Comparison of ENCODE assay signal across 1 cellular context in the genomic region with DNA sequence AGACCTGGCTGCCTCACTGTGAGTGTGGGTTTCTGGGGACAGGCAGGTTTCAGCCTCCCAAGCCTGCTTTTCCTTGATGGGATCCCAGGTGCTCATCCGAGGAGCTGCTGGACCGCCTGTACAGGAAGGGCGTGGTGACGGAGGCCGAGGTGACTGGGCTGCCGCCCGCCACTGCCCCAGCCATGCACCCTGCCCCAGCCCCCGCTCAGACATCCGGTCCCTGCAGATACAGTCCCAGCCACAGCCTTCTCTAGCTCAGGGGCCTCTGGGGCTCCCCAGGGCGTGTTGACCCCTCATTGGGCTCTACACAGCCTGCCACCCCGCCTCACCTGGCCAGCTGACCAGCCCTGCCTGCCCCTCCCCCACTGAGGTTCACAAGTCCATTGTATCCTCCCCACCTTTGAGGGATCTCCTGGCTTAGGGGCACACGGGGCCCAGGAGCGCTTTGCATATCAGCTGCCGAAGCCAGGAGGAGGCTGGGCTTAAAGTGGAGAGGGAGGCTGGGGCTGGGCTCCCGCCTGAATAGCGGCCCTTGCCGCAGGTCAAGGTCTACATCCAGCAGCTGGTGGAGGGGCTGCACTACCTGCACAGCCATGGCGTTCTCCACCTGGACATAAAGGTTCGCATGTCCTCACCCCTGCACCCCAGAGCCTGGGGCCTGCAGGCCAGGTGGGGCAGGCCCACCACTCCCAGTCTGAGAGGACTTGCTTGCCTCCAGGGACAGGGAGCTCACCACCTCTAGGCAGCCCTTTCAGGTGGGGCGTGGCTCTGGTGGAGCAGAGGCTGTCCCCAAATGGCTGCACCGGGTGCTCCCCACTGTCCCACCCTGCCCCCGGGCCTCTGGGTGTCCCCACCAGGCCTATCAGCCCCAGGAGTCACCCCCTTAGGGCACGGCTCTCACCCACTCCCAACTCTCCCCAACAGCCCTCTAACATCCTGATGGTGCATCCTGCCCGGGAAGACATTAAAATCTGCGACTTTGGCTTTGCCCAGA.
TF ChIP-seq lines count a peak whose summit lies in the region.

No MANE protein-coding gene starts in this region.

TF ChIP-seq in HepG2, 621 proteins besides CTCF, POLR2A, EP300 and RAD21 (continued from another document and continues in another):
- TF ChIP-seq ZNF207 (IDR thresholded peaks at IDR 0.05; ENCODE audit: borderline replicate concordance) = no peak
- no peak for TF ChIP-seq SMARCC2 (IDR thresholded peaks at IDR 0.05)
- TF ChIP-seq SPEN (CRISPR knock-in tag; IDR thresholded peaks at IDR 0.05; ENCODE audit: low read depth) = peak; percentile 77
- TF ChIP-seq, protein P1, sequence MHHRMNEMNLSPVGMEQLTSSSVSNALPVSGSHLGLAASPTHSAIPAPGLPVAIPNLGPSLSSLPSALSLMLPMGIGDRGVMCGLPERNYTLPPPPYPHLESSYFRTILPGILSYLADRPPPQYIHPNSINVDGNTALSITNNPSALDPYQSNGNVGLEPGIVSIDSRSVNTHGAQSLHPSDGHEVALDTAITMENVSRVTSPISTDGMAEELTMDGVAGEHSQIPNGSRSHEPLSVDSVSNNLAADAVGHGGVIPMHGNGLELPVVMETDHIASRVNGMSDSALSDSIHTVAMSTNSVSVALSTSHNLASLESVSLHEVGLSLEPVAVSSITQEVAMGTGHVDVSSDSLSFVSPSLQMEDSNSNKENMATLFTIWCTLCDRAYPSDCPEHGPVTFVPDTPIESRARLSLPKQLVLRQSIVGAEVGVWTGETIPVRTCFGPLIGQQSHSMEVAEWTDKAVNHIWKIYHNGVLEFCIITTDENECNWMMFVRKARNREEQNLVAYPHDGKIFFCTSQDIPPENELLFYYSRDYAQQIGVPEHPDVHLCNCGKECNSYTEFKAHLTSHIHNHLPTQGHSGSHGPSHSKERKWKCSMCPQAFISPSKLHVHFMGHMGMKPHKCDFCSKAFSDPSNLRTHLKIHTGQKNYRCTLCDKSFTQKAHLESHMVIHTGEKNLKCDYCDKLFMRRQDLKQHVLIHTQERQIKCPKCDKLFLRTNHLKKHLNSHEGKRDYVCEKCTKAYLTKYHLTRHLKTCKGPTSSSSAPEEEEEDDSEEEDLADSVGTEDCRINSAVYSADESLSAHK (CRISPR knock-in tag; IDR thresholded peaks at IDR 0.05; ENCODE audit: borderline replicate concordance) = no peak
- no peak for TF ChIP-seq ZNF10 (CRISPR knock-in tag; IDR thresholded peaks at IDR 0.05; ENCODE audit: borderline replicate concordance, low read depth)
- TF ChIP-seq TARDBP (CRISPR knock-in tag; IDR thresholded peaks at IDR 0.05) = no peak
- TF ChIP-seq ARNT2 (CRISPR knock-in tag; IDR thresholded peaks at IDR 0.05; ENCODE audit: low read depth) = no peak
- peak; percentile 20 for TF ChIP-seq ASH2L (IDR thresholded peaks at IDR 0.05; ENCODE audit: insufficient read length, low read depth, low read length)
- no peak for TF ChIP-seq TBL1XR1 (IDR thresholded peaks at IDR 0.05; ENCODE audit: borderline replicate concordance, low read length, partially characterized antibody)
- TF ChIP-seq, protein P2, sequence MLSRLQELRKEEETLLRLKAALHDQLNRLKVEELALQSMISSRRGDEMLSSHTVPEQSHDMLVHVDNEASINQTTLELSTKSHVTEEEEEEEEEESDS (CRISPR knock-in tag; IDR thresholded peaks at IDR 0.05; ENCODE audit: borderline replicate concordance) = no peak
- TF ChIP-seq RBAK (CRISPR knock-in tag; IDR thresholded peaks at IDR 0.05) = no peak
- no peak for TF ChIP-seq ZNF460 (CRISPR knock-in tag; IDR thresholded peaks at IDR 0.05; ENCODE audit: borderline replicate concordance)
- TF ChIP-seq ZKSCAN5 (CRISPR knock-in tag; IDR thresholded peaks at IDR 0.05) = no peak
- TF ChIP-seq ZFY (CRISPR knock-in tag; IDR thresholded peaks at IDR 0.05) = 0 out of 2 replicates have a peak, but pooled peaks have one; percentile 16
- TF ChIP-seq, protein P3, sequence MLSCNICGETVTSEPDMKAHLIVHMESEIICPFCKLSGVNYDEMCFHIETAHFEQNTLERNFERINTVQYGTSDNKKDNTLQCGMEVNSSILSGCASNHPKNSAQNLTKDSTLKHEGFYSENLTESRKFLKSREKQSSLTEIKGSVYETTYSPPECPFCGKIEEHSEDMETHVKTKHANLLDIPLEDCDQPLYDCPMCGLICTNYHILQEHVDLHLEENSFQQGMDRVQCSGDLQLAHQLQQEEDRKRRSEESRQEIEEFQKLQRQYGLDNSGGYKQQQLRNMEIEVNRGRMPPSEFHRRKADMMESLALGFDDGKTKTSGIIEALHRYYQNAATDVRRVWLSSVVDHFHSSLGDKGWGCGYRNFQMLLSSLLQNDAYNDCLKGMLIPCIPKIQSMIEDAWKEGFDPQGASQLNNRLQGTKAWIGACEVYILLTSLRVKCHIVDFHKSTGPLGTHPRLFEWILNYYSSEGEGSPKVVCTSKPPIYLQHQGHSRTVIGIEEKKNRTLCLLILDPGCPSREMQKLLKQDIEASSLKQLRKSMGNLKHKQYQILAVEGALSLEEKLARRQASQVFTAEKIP (CRISPR knock-in tag; IDR thresholded peaks at IDR 0.05; ENCODE audit: borderline replicate concordance) = no peak
- TF ChIP-seq PTBP1 (IDR thresholded peaks at IDR 0.05; ENCODE audit: low read depth, low read length, poor library complexity, severe bottlenecking) = no peak
- no peak for TF ChIP-seq CC2D1A (CRISPR knock-in tag; IDR thresholded peaks at IDR 0.05)
- TF ChIP-seq SAFB2 (CRISPR knock-in tag; IDR thresholded peaks at IDR 0.05; ENCODE audit: borderline replicate concordance, low read depth) = no peak
- no peak for TF ChIP-seq MAFF (IDR thresholded peaks at IDR 0.05; ENCODE audit: low read depth, low read length)
- TF ChIP-seq, protein P4, sequence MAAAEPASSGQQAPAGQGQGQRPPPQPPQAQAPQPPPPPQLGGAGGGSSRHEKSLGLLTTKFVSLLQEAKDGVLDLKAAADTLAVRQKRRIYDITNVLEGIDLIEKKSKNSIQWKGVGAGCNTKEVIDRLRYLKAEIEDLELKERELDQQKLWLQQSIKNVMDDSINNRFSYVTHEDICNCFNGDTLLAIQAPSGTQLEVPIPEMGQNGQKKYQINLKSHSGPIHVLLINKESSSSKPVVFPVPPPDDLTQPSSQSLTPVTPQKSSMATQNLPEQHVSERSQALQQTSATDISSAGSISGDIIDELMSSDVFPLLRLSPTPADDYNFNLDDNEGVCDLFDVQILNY (CRISPR knock-in tag; conservative IDR thresholded peaks at IDR 0.05) = no peak
- no peak for TF ChIP-seq ZNF331 (CRISPR knock-in tag; IDR thresholded peaks at IDR 0.05)
- TF ChIP-seq, protein P5, sequence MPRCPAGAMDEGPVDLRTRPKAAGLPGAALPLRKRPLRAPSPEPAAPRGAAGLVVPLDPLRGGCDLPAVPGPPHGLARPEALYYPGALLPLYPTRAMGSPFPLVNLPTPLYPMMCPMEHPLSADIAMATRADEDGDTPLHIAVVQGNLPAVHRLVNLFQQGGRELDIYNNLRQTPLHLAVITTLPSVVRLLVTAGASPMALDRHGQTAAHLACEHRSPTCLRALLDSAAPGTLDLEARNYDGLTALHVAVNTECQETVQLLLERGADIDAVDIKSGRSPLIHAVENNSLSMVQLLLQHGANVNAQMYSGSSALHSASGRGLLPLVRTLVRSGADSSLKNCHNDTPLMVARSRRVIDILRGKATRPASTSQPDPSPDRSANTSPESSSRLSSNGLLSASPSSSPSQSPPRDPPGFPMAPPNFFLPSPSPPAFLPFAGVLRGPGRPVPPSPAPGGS (CRISPR knock-in tag; IDR thresholded peaks at IDR 0.05) = no peak
- TF ChIP-seq, protein P6, sequence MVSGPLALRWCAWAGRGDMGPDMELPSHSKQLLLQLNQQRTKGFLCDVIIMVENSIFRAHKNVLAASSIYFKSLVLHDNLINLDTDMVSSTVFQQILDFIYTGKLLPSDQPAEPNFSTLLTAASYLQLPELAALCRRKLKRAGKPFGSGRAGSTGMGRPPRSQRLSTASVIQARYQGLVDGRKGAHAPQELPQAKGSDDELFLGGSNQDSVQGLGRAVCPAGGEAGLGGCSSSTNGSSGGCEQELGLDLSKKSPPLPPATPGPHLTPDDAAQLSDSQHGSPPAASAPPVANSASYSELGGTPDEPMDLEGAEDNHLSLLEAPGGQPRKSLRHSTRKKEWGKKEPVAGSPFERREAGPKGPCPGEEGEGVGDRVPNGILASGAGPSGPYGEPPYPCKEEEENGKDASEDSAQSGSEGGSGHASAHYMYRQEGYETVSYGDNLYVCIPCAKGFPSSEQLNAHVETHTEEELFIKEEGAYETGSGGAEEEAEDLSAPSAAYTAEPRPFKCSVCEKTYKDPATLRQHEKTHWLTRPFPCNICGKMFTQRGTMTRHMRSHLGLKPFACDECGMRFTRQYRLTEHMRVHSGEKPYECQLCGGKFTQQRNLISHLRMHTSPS (CRISPR knock-in tag; IDR thresholded peaks at IDR 0.05; ENCODE audit: low read depth) = no peak
- TF ChIP-seq NFIB (CRISPR knock-in tag; IDR thresholded peaks at IDR 0.05; ENCODE audit: borderline replicate concordance) = no peak
- TF ChIP-seq, protein P7, sequence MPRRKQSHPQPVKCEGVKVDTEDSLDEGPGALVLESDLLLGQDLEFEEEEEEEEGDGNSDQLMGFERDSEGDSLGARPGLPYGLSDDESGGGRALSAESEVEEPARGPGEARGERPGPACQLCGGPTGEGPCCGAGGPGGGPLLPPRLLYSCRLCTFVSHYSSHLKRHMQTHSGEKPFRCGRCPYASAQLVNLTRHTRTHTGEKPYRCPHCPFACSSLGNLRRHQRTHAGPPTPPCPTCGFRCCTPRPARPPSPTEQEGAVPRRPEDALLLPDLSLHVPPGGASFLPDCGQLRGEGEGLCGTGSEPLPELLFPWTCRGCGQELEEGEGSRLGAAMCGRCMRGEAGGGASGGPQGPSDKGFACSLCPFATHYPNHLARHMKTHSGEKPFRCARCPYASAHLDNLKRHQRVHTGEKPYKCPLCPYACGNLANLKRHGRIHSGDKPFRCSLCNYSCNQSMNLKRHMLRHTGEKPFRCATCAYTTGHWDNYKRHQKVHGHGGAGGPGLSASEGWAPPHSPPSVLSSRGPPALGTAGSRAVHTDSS (CRISPR knock-in tag; conservative IDR thresholded peaks at IDR 0.05) = no peak
- peak; percentile 19; the same call in 1 of the 2 replicates for TF ChIP-seq HOXA3 (CRISPR knock-in tag; IDR thresholded peaks at IDR 0.05)
- TF ChIP-seq ZNF292 (CRISPR knock-in tag; IDR thresholded peaks at IDR 0.05; ENCODE audit: borderline replicate concordance, low read depth) = no peak; the same call in 1 of the 2 replicates
- no peak for TF ChIP-seq NBN (conservative IDR thresholded peaks at IDR 0.05)
- TF ChIP-seq, protein P8, sequence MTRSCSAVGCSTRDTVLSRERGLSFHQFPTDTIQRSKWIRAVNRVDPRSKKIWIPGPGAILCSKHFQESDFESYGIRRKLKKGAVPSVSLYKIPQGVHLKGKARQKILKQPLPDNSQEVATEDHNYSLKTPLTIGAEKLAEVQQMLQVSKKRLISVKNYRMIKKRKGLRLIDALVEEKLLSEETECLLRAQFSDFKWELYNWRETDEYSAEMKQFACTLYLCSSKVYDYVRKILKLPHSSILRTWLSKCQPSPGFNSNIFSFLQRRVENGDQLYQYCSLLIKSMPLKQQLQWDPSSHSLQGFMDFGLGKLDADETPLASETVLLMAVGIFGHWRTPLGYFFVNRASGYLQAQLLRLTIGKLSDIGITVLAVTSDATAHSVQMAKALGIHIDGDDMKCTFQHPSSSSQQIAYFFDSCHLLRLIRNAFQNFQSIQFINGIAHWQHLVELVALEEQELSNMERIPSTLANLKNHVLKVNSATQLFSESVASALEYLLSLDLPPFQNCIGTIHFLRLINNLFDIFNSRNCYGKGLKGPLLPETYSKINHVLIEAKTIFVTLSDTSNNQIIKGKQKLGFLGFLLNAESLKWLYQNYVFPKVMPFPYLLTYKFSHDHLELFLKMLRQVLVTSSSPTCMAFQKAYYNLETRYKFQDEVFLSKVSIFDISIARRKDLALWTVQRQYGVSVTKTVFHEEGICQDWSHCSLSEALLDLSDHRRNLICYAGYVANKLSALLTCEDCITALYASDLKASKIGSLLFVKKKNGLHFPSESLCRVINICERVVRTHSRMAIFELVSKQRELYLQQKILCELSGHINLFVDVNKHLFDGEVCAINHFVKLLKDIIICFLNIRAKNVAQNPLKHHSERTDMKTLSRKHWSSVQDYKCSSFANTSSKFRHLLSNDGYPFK (CRISPR knock-in tag; IDR thresholded peaks at IDR 0.05; ENCODE audit: borderline replicate concordance) = peak; percentile 21; the same call in 1 of the 2 replicates
- no peak for TF ChIP-seq NFATC3 (CRISPR knock-in tag; IDR thresholded peaks at IDR 0.05)
- no peak for TF ChIP-seq SRSF4 (IDR thresholded peaks at IDR 0.05; ENCODE audit: low read depth, low read length, poor library complexity, severe bottlenecking)
- no peak for TF ChIP-seq ZNF225 (CRISPR knock-in tag; IDR thresholded peaks at IDR 0.05)
- TF ChIP-seq, protein P9, sequence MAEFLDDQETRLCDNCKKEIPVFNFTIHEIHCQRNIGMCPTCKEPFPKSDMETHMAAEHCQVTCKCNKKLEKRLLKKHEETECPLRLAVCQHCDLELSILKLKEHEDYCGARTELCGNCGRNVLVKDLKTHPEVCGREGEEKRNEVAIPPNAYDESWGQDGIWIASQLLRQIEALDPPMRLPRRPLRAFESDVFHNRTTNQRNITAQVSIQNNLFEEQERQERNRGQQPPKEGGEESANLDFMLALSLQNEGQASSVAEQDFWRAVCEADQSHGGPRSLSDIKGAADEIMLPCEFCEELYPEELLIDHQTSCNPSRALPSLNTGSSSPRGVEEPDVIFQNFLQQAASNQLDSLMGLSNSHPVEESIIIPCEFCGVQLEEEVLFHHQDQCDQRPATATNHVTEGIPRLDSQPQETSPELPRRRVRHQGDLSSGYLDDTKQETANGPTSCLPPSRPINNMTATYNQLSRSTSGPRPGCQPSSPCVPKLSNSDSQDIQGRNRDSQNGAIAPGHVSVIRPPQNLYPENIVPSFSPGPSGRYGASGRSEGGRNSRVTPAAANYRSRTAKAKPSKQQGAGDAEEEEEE (CRISPR knock-in tag; IDR thresholded peaks at IDR 0.05; ENCODE audit: borderline replicate concordance) = peak; percentile 82; the same call in 1 of the 2 replicates
- TF ChIP-seq NCOA2 (CRISPR knock-in tag; IDR thresholded peaks at IDR 0.05) = no peak
- TF ChIP-seq ZNF562 (CRISPR knock-in tag; IDR thresholded peaks at IDR 0.05; ENCODE audit: borderline replicate concordance) = no peak
- TF ChIP-seq, protein P10, sequence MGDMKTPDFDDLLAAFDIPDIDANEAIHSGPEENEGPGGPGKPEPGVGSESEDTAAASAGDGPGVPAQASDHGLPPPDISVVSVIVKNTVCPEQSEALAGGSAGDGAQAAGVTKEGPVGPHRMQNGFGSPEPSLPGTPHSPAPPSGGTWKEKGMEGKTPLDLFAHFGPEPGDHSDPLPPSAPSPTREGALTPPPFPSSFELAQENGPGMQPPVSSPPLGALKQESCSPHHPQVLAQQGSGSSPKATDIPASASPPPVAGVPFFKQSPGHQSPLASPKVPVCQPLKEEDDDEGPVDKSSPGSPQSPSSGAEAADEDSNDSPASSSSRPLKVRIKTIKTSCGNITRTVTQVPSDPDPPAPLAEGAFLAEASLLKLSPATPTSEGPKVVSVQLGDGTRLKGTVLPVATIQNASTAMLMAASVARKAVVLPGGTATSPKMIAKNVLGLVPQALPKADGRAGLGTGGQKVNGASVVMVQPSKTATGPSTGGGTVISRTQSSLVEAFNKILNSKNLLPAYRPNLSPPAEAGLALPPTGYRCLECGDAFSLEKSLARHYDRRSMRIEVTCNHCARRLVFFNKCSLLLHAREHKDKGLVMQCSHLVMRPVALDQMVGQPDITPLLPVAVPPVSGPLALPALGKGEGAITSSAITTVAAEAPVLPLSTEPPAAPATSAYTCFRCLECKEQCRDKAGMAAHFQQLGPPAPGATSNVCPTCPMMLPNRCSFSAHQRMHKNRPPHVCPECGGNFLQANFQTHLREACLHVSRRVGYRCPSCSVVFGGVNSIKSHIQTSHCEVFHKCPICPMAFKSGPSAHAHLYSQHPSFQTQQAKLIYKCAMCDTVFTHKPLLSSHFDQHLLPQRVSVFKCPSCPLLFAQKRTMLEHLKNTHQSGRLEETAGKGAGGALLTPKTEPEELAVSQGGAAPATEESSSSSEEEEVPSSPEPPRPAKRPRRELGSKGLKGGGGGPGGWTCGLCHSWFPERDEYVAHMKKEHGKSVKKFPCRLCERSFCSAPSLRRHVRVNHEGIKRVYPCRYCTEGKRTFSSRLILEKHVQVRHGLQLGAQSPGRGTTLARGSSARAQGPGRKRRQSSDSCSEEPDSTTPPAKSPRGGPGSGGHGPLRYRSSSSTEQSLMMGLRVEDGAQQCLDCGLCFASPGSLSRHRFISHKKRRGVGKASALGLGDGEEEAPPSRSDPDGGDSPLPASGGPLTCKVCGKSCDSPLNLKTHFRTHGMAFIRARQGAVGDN (CRISPR knock-in tag; IDR thresholded peaks at IDR 0.05) = peak; percentile 76
